Comparison of ENCODE assay signal across 1 cellular context in genomic region chr13:42056585-42056984, GRCh38.
TF ChIP-seq lines count a peak whose summit lies in the region.

No MANE protein-coding gene starts in this region.

TF ChIP-seq in K562, 482 proteins besides CTCF, POLR2A, EP300 and RAD21 (continued from another document and continues in another):
- TF ChIP-seq ZNF518B (CRISPR knock-in tag; IDR thresholded peaks at IDR 0.05) (no peak), BACH1 (tag; IDR thresholded peaks at IDR 0.05) (0 out of 2 replicates have a peak, but pooled peaks have one; percentile 39), DLX4 (CRISPR knock-in tag; IDR thresholded peaks at IDR 0.05) (no peak), ZNF282 (CRISPR knock-in tag; IDR thresholded peaks at IDR 0.05) (no peak), DEAF1 (CRISPR knock-in tag; IDR thresholded peaks at IDR 0.05) (no peak), TOE1 (IDR thresholded peaks at IDR 0.05; ENCODE audit: borderline replicate concordance) (peak; percentile 35; the same call in 1 of the 2 replicates), TOE1 (CRISPR knock-in tag; IDR thresholded peaks at IDR 0.05; ENCODE audit: borderline replicate concordance, low read depth) (no peak), EP400 (IDR thresholded peaks at IDR 0.05) (peak; percentile 44), GTF2E2 (tag; IDR thresholded peaks at IDR 0.05) (no peak), ARID1B (IDR thresholded peaks at IDR 0.05) (peak; percentile 42; the same call in 1 of the 2 replicates), HDAC1 (IDR thresholded peaks at IDR 0.05) (peak in 1 of 2 experiments; percentile 22; a peak in 1 of 4 replicates), ZNF395 (CRISPR knock-in tag; IDR thresholded peaks at IDR 0.05) (0 out of 2 replicates have a peak, but pooled peaks have one; percentile 54), MNT (conservative IDR thresholded peaks at IDR 0.05) (0 out of 4 replicates have a peak, but pooled peaks of 1 of the 2 experiments have one; percentile 23), NBN (IDR thresholded peaks at IDR 0.05; ENCODE audit: low read depth) (0 out of 2 replicates have a peak, but pooled peaks have one; percentile 20), FOXA1 (IDR thresholded peaks at IDR 0.05; ENCODE audit: borderline replicate concordance) (no peak), TCF3 (CRISPR knock-in tag; IDR thresholded peaks at IDR 0.05) (no peak), MIER1 (IDR thresholded peaks at IDR 0.05; ENCODE audit: low read depth) (no peak), NRF1 (conservative IDR thresholded peaks at IDR 0.05 in 1 of 2, IDR thresholded peaks at IDR 0.05 in 1 of 2) (0 out of 4 replicates have a peak, but pooled peaks of 1 of the 2 experiments have one; percentile 2), ATF4 (CRISPR knock-in tag; IDR thresholded peaks at IDR 0.05) (no peak), MLLT1 (IDR thresholded peaks at IDR 0.05) (peak; percentile 43 to 72; a peak in 2 of 4 replicates), ZNF277 (CRISPR knock-in tag; IDR thresholded peaks at IDR 0.05; ENCODE audit: borderline replicate concordance) (no peak), PURB (CRISPR knock-in tag; IDR thresholded peaks at IDR 0.05; ENCODE audit: low read depth) (no peak), HBP1 (CRISPR knock-in tag; IDR thresholded peaks at IDR 0.05) (0 out of 2 replicates have a peak, but pooled peaks have one; percentile 47), ZBTB34 (CRISPR knock-in tag; IDR thresholded peaks at IDR 0.05) (no peak), HDGF (IDR thresholded peaks at IDR 0.05) (peak; percentile 81), YY1 (IDR thresholded peaks at IDR 0.05; ENCODE audit: borderline replicate concordance in 1 of 3, control insufficient read depth in 1 of 3, extremely low read depth in 1 of 3, insufficient read depth in 3 of 3, insufficient read length in 1 of 3, insufficient replicate concordance in 2 of 3, low read depth in 1 of 3, low read length in 2 of 3) (peak in 1 of 3 experiments; percentile 15), RBBP5 (IDR thresholded peaks at IDR 0.05; ENCODE audit: borderline replicate concordance, insufficient read depth, low read length, poor library complexity, severe bottlenecking) (peak; percentile 50), E2F8 (IDR thresholded peaks at IDR 0.05; ENCODE audit: low read depth, partially characterized antibody) (no peak), RBFOX2 (IDR thresholded peaks at IDR 0.05; ENCODE audit: low read depth, low read length) (peak; percentile 35; the same call in 1 of the 2 replicates), SMARCE1 (IDR thresholded peaks at IDR 0.05) (peak; percentile 48; the same call in 1 of the 2 replicates), DIDO1 (tag; IDR thresholded peaks at IDR 0.05; ENCODE audit: low read depth) (no peak), NFRKB (IDR thresholded peaks at IDR 0.05; ENCODE audit: low read depth) (peak; percentile 66; the same call in 1 of the 2 replicates), CBX3 (IDR thresholded peaks at IDR 0.05; ENCODE audit: borderline replicate concordance in 1 of 2, low read length in 2 of 2) (no peak), IFI16 (CRISPR knock-in tag; IDR thresholded peaks at IDR 0.05) (no peak), SMARCC2 (IDR thresholded peaks at IDR 0.05; ENCODE audit: low read depth) (0 out of 2 replicates have a peak, but pooled peaks have one; percentile 28), CREB5 (CRISPR knock-in tag; IDR thresholded peaks at IDR 0.05) (no peak), RFX7 (CRISPR knock-in tag; IDR thresholded peaks at IDR 0.05) (no peak), SMARCA4 (IDR thresholded peaks at IDR 0.05) (peak; percentile 37; the same call in 1 of the 2 replicates), SOX6 (IDR thresholded peaks at IDR 0.05) (no peak), BRD9 (IDR thresholded peaks at IDR 0.05; ENCODE audit: low read depth, partially characterized antibody) (peak; percentile 62)
